Comparison of ENCODE assay signal across 7 cellular contexts in the genomic region with DNA sequence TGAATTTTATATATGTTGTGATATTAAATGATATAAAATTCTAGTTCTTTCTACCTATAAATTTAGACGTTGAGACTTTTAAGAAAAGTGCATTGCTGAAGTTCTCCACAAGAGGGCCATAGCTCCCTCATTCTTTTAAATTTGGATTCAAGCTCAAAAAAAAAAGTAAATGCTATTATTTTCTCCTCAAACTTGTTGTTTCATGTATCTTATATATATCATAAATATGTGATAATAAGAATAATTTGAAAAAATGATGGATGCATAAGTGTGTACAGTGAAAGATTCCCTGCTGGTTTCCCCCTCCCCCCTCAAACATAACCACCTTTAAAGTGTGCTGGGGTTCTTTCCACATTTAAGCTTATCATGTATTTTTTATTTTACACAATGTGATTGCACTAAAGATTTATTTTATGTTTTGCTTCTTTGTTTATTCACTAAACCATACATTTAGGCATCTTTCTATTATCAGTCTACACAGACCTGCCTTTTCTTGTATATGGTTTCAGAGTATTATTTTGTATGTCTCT.
DNase-seq lines count a peak whose midpoint lies in the region; ATAC-seq and TF ChIP-seq lines count a peak whose summit lies in the region.

No MANE protein-coding gene starts in this region.

- H3K4me1 Mint-ChIP-seq in WTC11, result peaks cover 8% of the 10 kb centered on the region

- peak; percentile 68 for TF ChIP-seq CTCF in WTC11 (IDR thresholded peaks at IDR 0.05)

- no peaks in the 10 kb centered on the region for H3K27me3 Mint-ChIP-seq in WTC11 (ENCODE audit: low read depth)

- H3K9me3 Mint-ChIP-seq in WTC11, result no peaks in the 10 kb centered on the region

- POLR2A ChIA-PET in WTC11 (lab: Charles Lee), result interaction anchor here (0.6 kb wide), 1 partner anchor 8 kb away, joined by 3 read pairs; no protein-coding TSS in a partner anchor

- no peaks in the 10 kb centered on the region for H3K36me3 ChIP-seq in H7 (replicated peaks; ENCODE audit: control insufficient read depth, insufficient read depth, low read length)

- H3K36me3 Mint-ChIP-seq in WTC11, result no peaks in the 10 kb centered on the region

- peak; percentile 53 for ATAC-seq in HG02884 (IDR thresholded peaks at IDR 0.05; ENCODE audit: unreplicated experiment)
- no peak for ATAC-seq in WTC11
- peak; percentile 34 for ATAC-seq in left lobe of liver
- ATAC-seq in GM21367 (IDR thresholded peaks at IDR 0.05; ENCODE audit: unreplicated experiment), result no peak

- DNase-seq in Daoy (ENCODE audit: low read depth) (peak; percentile 18), WTC11 (ENCODE audit: low spot score) (no peak), left lobe of liver (ENCODE audit: low spot score) (no peak), cortex of kidney (lab: John Stamatoyannopoulos, UW) (no peak), H7 (no peak)

- H3K27me3 ChIP-seq in H7 (ENCODE audit: control insufficient read depth, insufficient read depth, low read length), result no peaks in the 10 kb centered on the region

- no peak overlapping the region for H3K4me3 ChIP-seq in H7 (ENCODE audit: insufficient read depth, low read depth, low read length)

- CTCF ChIA-PET in WTC11 (lab: Charles Lee), result interaction anchor here (0.6 to 2.5 kb wide), 42 partner anchors 9 to 949 kb away, joined by 3 to 14 read pairs (median 4); no protein-coding TSS in a partner anchor

- no peak overlapping the region for H3K4me3 Mint-ChIP-seq in WTC11

- H3K27ac Mint-ChIP-seq in WTC11, result no peak overlapping the region

TF ChIP-seq in WTC11, 78 proteins besides CTCF, POLR2A, EP300 and RAD21:
- TF ChIP-seq NFYB (CRISPR knock-in tag; conservative IDR thresholded peaks at IDR 0.05; ENCODE audit: low read depth) (no peak), GRHL2 (CRISPR knock-in tag; IDR thresholded peaks at IDR 0.05; ENCODE audit: insufficient replicate concordance, severe bottlenecking) (no peak)
- TF ChIP-seq, protein P1, sequence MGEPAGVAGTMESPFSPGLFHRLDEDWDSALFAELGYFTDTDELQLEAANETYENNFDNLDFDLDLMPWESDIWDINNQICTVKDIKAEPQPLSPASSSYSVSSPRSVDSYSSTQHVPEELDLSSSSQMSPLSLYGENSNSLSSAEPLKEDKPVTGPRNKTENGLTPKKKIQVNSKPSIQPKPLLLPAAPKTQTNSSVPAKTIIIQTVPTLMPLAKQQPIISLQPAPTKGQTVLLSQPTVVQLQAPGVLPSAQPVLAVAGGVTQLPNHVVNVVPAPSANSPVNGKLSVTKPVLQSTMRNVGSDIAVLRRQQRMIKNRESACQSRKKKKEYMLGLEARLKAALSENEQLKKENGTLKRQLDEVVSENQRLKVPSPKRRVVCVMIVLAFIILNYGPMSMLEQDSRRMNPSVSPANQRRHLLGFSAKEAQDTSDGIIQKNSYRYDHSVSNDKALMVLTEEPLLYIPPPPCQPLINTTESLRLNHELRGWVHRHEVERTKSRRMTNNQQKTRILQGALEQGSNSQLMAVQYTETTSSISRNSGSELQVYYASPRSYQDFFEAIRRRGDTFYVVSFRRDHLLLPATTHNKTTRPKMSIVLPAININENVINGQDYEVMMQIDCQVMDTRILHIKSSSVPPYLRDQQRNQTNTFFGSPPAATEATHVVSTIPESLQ (CRISPR knock-in tag; IDR thresholded peaks at IDR 0.05), result no peak
- TF ChIP-seq, protein P2, sequence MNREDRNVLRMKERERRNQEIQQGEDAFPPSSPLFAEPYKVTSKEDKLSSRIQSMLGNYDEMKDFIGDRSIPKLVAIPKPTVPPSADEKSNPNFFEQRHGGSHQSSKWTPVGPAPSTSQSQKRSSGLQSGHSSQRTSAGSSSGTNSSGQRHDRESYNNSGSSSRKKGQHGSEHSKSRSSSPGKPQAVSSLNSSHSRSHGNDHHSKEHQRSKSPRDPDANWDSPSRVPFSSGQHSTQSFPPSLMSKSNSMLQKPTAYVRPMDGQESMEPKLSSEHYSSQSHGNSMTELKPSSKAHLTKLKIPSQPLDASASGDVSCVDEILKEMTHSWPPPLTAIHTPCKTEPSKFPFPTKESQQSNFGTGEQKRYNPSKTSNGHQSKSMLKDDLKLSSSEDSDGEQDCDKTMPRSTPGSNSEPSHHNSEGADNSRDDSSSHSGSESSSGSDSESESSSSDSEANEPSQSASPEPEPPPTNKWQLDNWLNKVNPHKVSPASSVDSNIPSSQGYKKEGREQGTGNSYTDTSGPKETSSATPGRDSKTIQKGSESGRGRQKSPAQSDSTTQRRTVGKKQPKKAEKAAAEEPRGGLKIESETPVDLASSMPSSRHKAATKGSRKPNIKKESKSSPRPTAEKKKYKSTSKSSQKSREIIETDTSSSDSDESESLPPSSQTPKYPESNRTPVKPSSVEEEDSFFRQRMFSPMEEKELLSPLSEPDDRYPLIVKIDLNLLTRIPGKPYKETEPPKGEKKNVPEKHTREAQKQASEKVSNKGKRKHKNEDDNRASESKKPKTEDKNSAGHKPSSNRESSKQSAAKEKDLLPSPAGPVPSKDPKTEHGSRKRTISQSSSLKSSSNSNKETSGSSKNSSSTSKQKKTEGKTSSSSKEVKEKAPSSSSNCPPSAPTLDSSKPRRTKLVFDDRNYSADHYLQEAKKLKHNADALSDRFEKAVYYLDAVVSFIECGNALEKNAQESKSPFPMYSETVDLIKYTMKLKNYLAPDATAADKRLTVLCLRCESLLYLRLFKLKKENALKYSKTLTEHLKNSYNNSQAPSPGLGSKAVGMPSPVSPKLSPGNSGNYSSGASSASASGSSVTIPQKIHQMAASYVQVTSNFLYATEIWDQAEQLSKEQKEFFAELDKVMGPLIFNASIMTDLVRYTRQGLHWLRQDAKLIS (CRISPR knock-in tag; IDR thresholded peaks at IDR 0.05; ENCODE audit: borderline replicate concordance), result no peak
- TF ChIP-seq, protein P3, sequence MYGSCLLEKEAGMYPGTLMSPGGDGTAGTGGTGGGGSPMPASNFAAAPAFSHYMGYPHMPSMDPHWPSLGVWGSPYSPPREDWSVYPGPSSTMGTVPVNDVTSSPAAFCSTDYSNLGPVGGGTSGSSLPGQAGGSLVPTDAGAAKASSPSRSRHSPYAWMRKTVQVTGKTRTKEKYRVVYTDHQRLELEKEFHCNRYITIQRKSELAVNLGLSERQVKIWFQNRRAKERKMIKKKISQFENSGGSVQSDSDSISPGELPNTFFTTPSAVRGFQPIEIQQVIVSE (CRISPR knock-in tag; IDR thresholded peaks at IDR 0.05; ENCODE audit: borderline replicate concordance), result no peak

Comparison
In these comparisons a context has a peak if more than half of its experiments do, and no peak if none do; other contexts are left out.
1. ATAC-seq: peak in HG02884 (single experiment) and left lobe of liver (single experiment); none in WTC11 (single experiment) and GM21367 (single experiment).